In the genomic region with DNA sequence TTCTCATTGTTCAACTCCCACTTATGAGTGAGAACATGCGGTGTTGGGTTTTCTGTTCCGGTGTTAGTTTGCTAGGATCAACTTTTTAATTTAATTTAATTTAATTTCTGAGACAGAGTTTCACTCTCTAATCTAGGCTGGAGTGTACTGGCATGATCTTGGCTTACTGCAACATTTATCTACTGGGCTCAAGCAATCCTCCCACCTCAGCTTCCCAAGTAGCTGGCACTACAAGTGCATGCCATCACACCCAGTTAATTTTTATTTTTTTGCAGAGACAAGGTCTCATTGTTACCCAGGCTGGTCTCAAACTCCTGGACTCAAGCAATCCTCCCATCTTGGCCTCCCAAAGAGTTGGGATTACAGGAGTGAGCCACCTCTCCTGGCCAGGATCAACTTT, we compare ENCODE assay signal across 14 cellular contexts.
"Had no signal": no experiment of that assay in that cellular context is flagged by ENCODE, and none has a peak within 500 bp of the region (broad histone marks: within the 10 kb centered on the region; RNA-seq: fewer than 3 reads in every experiment).

No MANE protein-coding gene starts in this region.

- DNase-seq: effector memory CD4-positive, alpha-beta T cell; islet precursor cell; lower lobe of right lung; naive B cell; stimulated activated CD4-positive, alpha-beta T cell treated with anti-CD3 and anti-CD28 coated beads, Interleukin-12 subunit alpha, Interleukin-12 subunit beta, amount 100 ng/mL, for 4 hours; stimulated activated naive CD4-positive, alpha-beta T cell treated with Interleukin-2 at 50 U/mL for 16 hours had no signal

- H3K9me3 Mint-ChIP-seq: memory B cell, naive B cell, nephron had no signal

- H3K9me3 ChIP-seq: lower lobe of right lung, sigmoid colon, suprapubic skin, tibial artery, upper lobe of left lung, uterus had no signal

- H3K4me3 Mint-ChIP-seq: memory B cell, naive B cell, nephron had no signal

- H3K4me1 Mint-ChIP-seq: memory B cell, naive B cell had no signal

- H3K36me3 Mint-ChIP-seq: memory B cell, naive B cell had no signal

- H3K27me3 ChIP-seq: sigmoid colon, suprapubic skin, tibial artery, upper lobe of left lung, uterus had no signal

- H3K27ac Mint-ChIP-seq: memory B cell, naive B cell had no signal

- H3K4me3 ChIP-seq: sigmoid colon, skin epidermis, suprapubic skin, tibial artery, upper lobe of left lung, uterus had no signal

- H3K36me3 ChIP-seq: lower lobe of right lung, sigmoid colon, suprapubic skin, tibial artery, upper lobe of left lung, uterus had no signal

- H3K27me3 Mint-ChIP-seq: naive B cell had no signal

- H3K27ac ChIP-seq: suprapubic skin, tibial artery, uterus had no signal
